Comparison of ENCODE assay signal across 10 cellular contexts in genomic region chr14:75315143-75315542, GRCh38. TPM values are rescaled to one million over a fixed set of nuclear protein-coding genes. Genes with fewer than 3 reads are reported as not detected.
A peak's percentile ranks its signal among the peaks of the same experiment; 100 is the strongest.
DNase-seq lines count a peak whose midpoint lies in the region; ATAC-seq and TF ChIP-seq lines count a peak whose summit lies in the region.
"Had no signal": no experiment of that assay in that cellular context is flagged by ENCODE, and none has a peak within 500 bp of the region (broad histone marks: within the 10 kb centered on the region; RNA-seq: fewer than 3 reads in every experiment).

No MANE protein-coding gene starts in this region.

- H3K36me3 ChIP-seq in heart left ventricle = no peaks in the 10 kb centered on the region
- no peaks in the 10 kb centered on the region for H3K36me3 ChIP-seq in stomach

- ATAC-seq in heart left ventricle (peak in 3 of 4 donors; percentile 39 to 57 (median 40)), HG03521 (IDR thresholded peaks at IDR 0.05; ENCODE audit: unreplicated experiment) (no peak), T-cell (replicated peaks in 1 of 4) (no peak)

- TF ChIP-seq CTCF in VCaP (conservative IDR thresholded peaks at IDR 0.05) (no peak), heart left ventricle (IDR thresholded peaks at IDR 0.05) (no peak), stomach (IDR thresholded peaks at IDR 0.05) (no peak)

- H3K9me3 ChIP-seq in heart left ventricle = no peaks in the 10 kb centered on the region
- H3K9me3 ChIP-seq in stomach = no peaks in the 10 kb centered on the region

- 7 to 13% (median 8%) methylated on average over 3 to 4 of the region's 4 CpGs for WGBS in heart left ventricle, 4 donors
- 10 to 21% (median 16%) methylated on average over 4 of the region's 4 CpGs for WGBS in stomach, 5 donors

- peaks cover 0 to 36% (median 21%) of the 10 kb centered on the region in 12 donors for H3K4me1 ChIP-seq in heart left ventricle
- H3K4me1 ChIP-seq in stomach = peaks cover 13 to 46% (median 31%) of the 10 kb centered on the region in 4 donors

- H3K4me3 Mint-ChIP-seq in T-cell = no peak overlapping the region
- H3K4me3 Mint-ChIP-seq: activated T-cell treated with anti-CD3 and anti-CD28 coated beads, Interleukin-2, amount 50 U/mL, for 24 hours had no signal

- peaks cover 0 to 2% (median 0%) of the 10 kb centered on the region in 3 donors for H3K4me1 Mint-ChIP-seq in T-cell

- TF ChIP-seq POLR2A in heart left ventricle (IDR thresholded peaks at IDR 0.05) (no peak), stomach (IDR thresholded peaks at IDR 0.05) (no peak)

- H3K4me3 ChIP-seq in heart left ventricle = peak overlapping the region in 1 of 12 donors; percentile 15
- H3K4me3 ChIP-seq in stomach = no peak overlapping the region

- CTCF ChIA-PET in T-cell (lab: Charles Lee) = no interaction called here

- peak; percentile 77 for DNase-seq in M059J (ENCODE audit: low read depth)
- DNase-seq in heart left ventricle = no peak
- DNase-seq in stomach = peak; percentile 54
- DNase-seq in germinal center (ENCODE audit: low spot score) = no peak
- no peak for DNase-seq in T-cell
- DNase-seq: activated T-cell treated with anti-CD3 and anti-CD28 coated beads, Interleukin-2, amount 50 U/mL, for 24 hours; effector CD4-positive, alpha-beta T cell; NCI-H1930 had no signal

- H3K27ac ChIP-seq in VCaP = peak overlapping the region; percentile 74
- H3K27ac ChIP-seq in heart left ventricle = peak overlapping the region in 7 of 12 donors; percentile 11 to 67 (median 48)
- peak overlapping the region in 3 of 5 donors; percentile 33 to 62 (median 60) for H3K27ac ChIP-seq in stomach

- no peaks in the 10 kb centered on the region for H3K9me3 Mint-ChIP-seq in T-cell
- H3K9me3 Mint-ChIP-seq: activated T-cell treated with anti-CD3 and anti-CD28 coated beads, Interleukin-2, amount 50 U/mL, for 24 hours had no signal

- peaks cover 3 to 4% of the 10 kb centered on the region in 2 donors for H3K27me3 Mint-ChIP-seq in T-cell
- H3K27me3 Mint-ChIP-seq: activated T-cell treated with anti-CD3 and anti-CD28 coated beads, Interleukin-2, amount 50 U/mL, for 24 hours had no signal

- no peaks in the 10 kb centered on the region for H3K36me3 Mint-ChIP-seq in T-cell

- intact Hi-C loops in heart left ventricle (cut with DNase I) = loop anchor here in 4 of 10 donors (5.0 to 10.0 kb wide), 3 partner anchors 57 to 110 kb away; partner anchors contain the start of gene JDP2 (in 2 of the 4)
- intact Hi-C loops in stomach (cut with DNase I; ENCODE audit: low total_unique reads) = no loop called here

- no peak for TF ChIP-seq EP300 in stomach (IDR thresholded peaks at IDR 0.05)

- no peaks in the 10 kb centered on the region for H3K27me3 ChIP-seq in heart left ventricle
- H3K27me3 ChIP-seq in stomach = no peaks in the 10 kb centered on the region

- POLR2A ChIA-PET in T-cell (lab: Charles Lee) = interaction anchor here in 1 of 2 donors (0.6 kb wide), 1 partner anchor 427 kb away, joined by 6 read pairs; no protein-coding TSS in a partner anchor

- no peak overlapping the region for H3K27ac Mint-ChIP-seq in T-cell
- H3K27ac Mint-ChIP-seq: activated T-cell treated with anti-CD3 and anti-CD28 coated beads, Interleukin-2, amount 50 U/mL, for 24 hours had no signal

RNA-seq across cellular contexts. Expression of gene FOS, which starts 36.5 kb away (rescaled TPM):
- 24.0 and 31.6 TPM in 2 replicates for total RNA-seq in M059J (2014; rRNA removed; shearing (Covaris generic))
- total RNA-seq in heart left ventricle = 100 to 1,000 TPM in 1 of 9 donors, 10 to 100 TPM in 6, 1 to 10 TPM in 2; 6.5 to 549 (median 28.6) TPM
- polyA plus RNA-seq in heart left ventricle = 10 to 100 TPM; 24.1 to 49.4 TPM
- total RNA-seq in stomach = 1,000 to 10,000 TPM in 1 of 5 donors, 100 to 1,000 TPM in 4; 134 to 1,274 (median 649) TPM
- 10 to 100 TPM; 62.2 to 82.0 (median 77.1) TPM for polyA plus RNA-seq in stomach
- total RNA-seq in T-cell = 1,000 to 10,000 TPM in 2 of 5 donors, 10 to 100 TPM in 3; 20.4 to 2,951 (median 27.1) TPM

Comparison
In these comparisons a context has a peak if more than half of its experiments do, and no peak if none do; other contexts are left out.
1. DNase-seq: peak in M059J (single experiment) and stomach (single experiment); none in heart left ventricle (0 of 5), germinal center (single experiment) and T-cell (0 of 34).
2. ATAC-seq: peak in heart left ventricle (3 of 4); none in HG03521 (single experiment) and T-cell (0 of 4).
3. Peak in every context shown above with its lines, with median percentiles within 50 percentile points of each other: H3K27ac ChIP-seq.